In the genomic region with DNA sequence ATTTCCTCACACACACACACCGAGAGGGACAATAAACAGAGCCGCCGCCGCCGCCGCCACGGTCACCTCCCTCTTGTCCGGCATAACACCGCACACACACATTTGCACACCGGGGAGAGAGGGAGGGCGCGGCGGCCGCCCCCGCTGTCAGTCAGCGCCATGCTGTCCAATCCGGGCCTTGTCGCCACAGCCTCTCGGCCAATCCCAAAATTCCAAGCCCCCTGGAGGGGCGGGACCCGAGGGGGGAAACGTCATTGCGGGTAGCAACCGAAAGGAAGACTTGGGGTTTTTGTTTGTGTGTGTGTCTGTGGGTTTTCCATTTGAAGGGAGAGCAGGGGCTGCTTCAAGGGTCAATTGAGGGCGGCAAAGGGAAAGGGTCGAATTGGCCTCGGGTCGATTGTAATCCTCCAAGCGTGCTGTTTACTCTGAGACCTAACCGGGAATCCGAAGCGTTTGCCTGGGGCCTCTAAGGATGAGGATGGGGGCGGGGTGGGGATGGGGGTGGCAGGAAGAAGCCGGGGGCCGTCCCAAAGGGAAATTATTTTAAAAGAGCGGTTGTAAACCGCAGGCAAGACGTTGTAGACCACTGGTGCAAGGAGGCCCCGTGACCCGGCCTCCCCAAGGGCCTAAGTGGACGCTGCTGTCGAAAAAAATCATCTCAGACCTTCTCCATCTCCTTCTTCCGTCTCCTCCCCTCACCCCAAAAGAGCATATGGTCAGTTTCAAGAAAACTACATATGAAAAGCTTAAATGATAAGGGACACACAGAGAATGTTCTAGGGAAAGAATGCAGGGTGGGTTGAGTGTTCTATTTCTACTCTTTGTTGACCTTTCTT, we compare ENCODE assay signal across 8 cellular contexts. TPM values are rescaled to one million over a fixed set of nuclear protein-coding genes. Genes with fewer than 3 reads are reported as not detected.
DNase-seq lines count a peak whose midpoint lies in the region; ATAC-seq and TF ChIP-seq lines count a peak whose summit lies in the region.

A gene with protein sequence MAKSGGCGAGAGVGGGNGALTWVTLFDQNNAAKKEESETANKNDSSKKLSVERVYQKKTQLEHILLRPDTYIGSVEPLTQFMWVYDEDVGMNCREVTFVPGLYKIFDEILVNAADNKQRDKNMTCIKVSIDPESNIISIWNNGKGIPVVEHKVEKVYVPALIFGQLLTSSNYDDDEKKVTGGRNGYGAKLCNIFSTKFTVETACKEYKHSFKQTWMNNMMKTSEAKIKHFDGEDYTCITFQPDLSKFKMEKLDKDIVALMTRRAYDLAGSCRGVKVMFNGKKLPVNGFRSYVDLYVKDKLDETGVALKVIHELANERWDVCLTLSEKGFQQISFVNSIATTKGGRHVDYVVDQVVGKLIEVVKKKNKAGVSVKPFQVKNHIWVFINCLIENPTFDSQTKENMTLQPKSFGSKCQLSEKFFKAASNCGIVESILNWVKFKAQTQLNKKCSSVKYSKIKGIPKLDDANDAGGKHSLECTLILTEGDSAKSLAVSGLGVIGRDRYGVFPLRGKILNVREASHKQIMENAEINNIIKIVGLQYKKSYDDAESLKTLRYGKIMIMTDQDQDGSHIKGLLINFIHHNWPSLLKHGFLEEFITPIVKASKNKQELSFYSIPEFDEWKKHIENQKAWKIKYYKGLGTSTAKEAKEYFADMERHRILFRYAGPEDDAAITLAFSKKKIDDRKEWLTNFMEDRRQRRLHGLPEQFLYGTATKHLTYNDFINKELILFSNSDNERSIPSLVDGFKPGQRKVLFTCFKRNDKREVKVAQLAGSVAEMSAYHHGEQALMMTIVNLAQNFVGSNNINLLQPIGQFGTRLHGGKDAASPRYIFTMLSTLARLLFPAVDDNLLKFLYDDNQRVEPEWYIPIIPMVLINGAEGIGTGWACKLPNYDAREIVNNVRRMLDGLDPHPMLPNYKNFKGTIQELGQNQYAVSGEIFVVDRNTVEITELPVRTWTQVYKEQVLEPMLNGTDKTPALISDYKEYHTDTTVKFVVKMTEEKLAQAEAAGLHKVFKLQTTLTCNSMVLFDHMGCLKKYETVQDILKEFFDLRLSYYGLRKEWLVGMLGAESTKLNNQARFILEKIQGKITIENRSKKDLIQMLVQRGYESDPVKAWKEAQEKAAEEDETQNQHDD (N-terminal part only) (minus strand): TSS at position 98 of the 836 bp plus-strand sequence. CDS start 610 bp downstream, outside the sequence.

- H3K27me3 ChIP-seq in ovary (no peaks in the 10 kb centered on the region), thyroid gland (no peaks in the 10 kb centered on the region)

- WGBS in ovary, 3 donors, result 0% methylated on average over 43 of the region's 43 CpGs
- 1% methylated on average over 22 to 28 of the region's 43 CpGs for WGBS in thyroid gland, 2 donors

- H3K4me1 ChIP-seq in ovary (ENCODE audit: insufficient read depth), result no peaks in the 10 kb centered on the region
- H3K4me1 ChIP-seq in thyroid gland, result peaks cover 26 to 29% of the 10 kb centered on the region in 2 donors

- H3K27me3 Mint-ChIP-seq in activated naive CD8-positive, alpha-beta T cell treated with anti-CD3 and anti-CD28 coated beads, Interleukin-2, amount 50 U/mL, for 24 hours, result no peaks in the 10 kb centered on the region

- ATAC-seq in HG02759 (IDR thresholded peaks at IDR 0.05; ENCODE audit: unreplicated experiment), result peak; percentile 87
- ATAC-seq in activated naive CD8-positive, alpha-beta T cell treated with anti-CD3 and anti-CD28 coated beads, Interleukin-2, amount 50 U/mL, for 24 hours, result peak; percentile 91
- ATAC-seq in Right ventricle myocardium inferior, result peak; percentile 99

- no peak for TF ChIP-seq EP300 in ovary (IDR thresholded peaks at IDR 0.05)

- no peak for TF ChIP-seq CTCF in GM12864 (IDR thresholded peaks at IDR 0.05; ENCODE audit: low read depth, low read length, missing control alignments)
- TF ChIP-seq CTCF in ovary (IDR thresholded peaks at IDR 0.05), result no peak
- peak in 2 of 6 experiments; percentile 1 to 4 for TF ChIP-seq CTCF in thyroid gland (IDR thresholded peaks at IDR 0.05)

- peaks cover 9% of the 10 kb centered on the region for H3K36me3 Mint-ChIP-seq in activated naive CD8-positive, alpha-beta T cell treated with anti-CD3 and anti-CD28 coated beads, Interleukin-2, amount 50 U/mL, for 24 hours (ENCODE audit: low read depth)

- intact Hi-C loops in Right ventricle myocardium inferior (cut with DNase I), result loop anchor here (5.0 kb wide), 2 partner anchors 117 to 442 kb away; a partner anchor contains a TSS
- intact Hi-C loops in ovary (cut with DNase I), result loop anchor here in 2 of 4 donors (10.0 kb wide), 1 partner anchor 120 kb away; a partner anchor contains a TSS
- intact Hi-C loops in thyroid gland (cut with DNase I), result no loop called here

- H3K4me3 ChIP-seq in GM12864 (ENCODE audit: low read depth, low read length) (peak within 1 kb of the TSS; percentile 78), ovary (peak within 1 kb of the TSS; percentile 71), thyroid gland (replicated peaks in 1 of 3) (peak within 1 kb of the TSS; percentile 54 to 80 (median 71))

- H3K9me3 Mint-ChIP-seq in activated naive CD8-positive, alpha-beta T cell treated with anti-CD3 and anti-CD28 coated beads, Interleukin-2, amount 50 U/mL, for 24 hours, result no peaks in the 10 kb centered on the region

- H3K4me3 Mint-ChIP-seq in activated naive CD8-positive, alpha-beta T cell treated with anti-CD3 and anti-CD28 coated beads, Interleukin-2, amount 50 U/mL, for 24 hours, result peak within 1 kb of the TSS; percentile 95

- H3K9me3 ChIP-seq in ovary, result no peaks in the 10 kb centered on the region
- no peaks in the 10 kb centered on the region for H3K9me3 ChIP-seq in thyroid gland

- H3K4me1 Mint-ChIP-seq in activated naive CD8-positive, alpha-beta T cell treated with anti-CD3 and anti-CD28 coated beads, Interleukin-2, amount 50 U/mL, for 24 hours, result peaks cover 47% of the 10 kb centered on the region

- H3K27ac ChIP-seq in ovary (peak within 1 kb of the TSS; percentile 98), thyroid gland (peak within 1 kb of the TSS; percentile 96 to 98 (median 97))

- H3K27ac Mint-ChIP-seq in activated naive CD8-positive, alpha-beta T cell treated with anti-CD3 and anti-CD28 coated beads, Interleukin-2, amount 50 U/mL, for 24 hours, result peak within 1 kb of the TSS; percentile 95

- TF ChIP-seq POLR2A in ovary (IDR thresholded peaks at IDR 0.05), result peak; percentile 85
- TF ChIP-seq POLR2A in thyroid gland (IDR thresholded peaks at IDR 0.05), result peak; percentile 91 to 99

- H3K36me3 ChIP-seq in ovary (no peaks in the 10 kb centered on the region), thyroid gland (no peaks in the 10 kb centered on the region)

- DNase-seq in GM12864 (ENCODE audit: low read depth), result peak; percentile 92
- peak; percentile 90 to 95 (median 90) for DNase-seq in NCI-H1417 (lab: John Stamatoyannopoulos, UW)
- peak; percentile 94 for DNase-seq in SW480 (ENCODE audit: low spot score)
- DNase-seq in activated naive CD8-positive, alpha-beta T cell treated with anti-CD3 and anti-CD28 coated beads, Interleukin-2, amount 50 U/mL, for 24 hours, result peak; percentile 93
- DNase-seq in Right ventricle myocardium inferior (ENCODE audit: missing footprints), result peak; percentile 97
- DNase-seq in ovary, result peak; percentile 95 to 97 (median 96)
- DNase-seq in thyroid gland, result peak; percentile 96 to 97

RNA-seq across cellular contexts. Expression of the gene that starts here (rescaled TPM):
- total RNA-seq in Right ventricle myocardium inferior (90.3 TPM), ovary (100 to 1,000 TPM in 4 of 7 donors, 10 to 100 TPM in 3; 90.1 to 134 (median 109) TPM), thyroid gland (100 to 1,000 TPM; 109 to 180 (median 131) TPM)
- polyA plus RNA-seq in ovary, result 10 to 100 TPM; 65.3 to 73.5 TPM

Comparison
In these comparisons a context has a peak if more than half of its experiments do, and no peak if none do; other contexts are left out.
1. Peak in every context shown above with its lines: DNase-seq, ATAC-seq, H3K4me3 ChIP-seq and H3K27ac ChIP-seq.